In the genomic region with DNA sequence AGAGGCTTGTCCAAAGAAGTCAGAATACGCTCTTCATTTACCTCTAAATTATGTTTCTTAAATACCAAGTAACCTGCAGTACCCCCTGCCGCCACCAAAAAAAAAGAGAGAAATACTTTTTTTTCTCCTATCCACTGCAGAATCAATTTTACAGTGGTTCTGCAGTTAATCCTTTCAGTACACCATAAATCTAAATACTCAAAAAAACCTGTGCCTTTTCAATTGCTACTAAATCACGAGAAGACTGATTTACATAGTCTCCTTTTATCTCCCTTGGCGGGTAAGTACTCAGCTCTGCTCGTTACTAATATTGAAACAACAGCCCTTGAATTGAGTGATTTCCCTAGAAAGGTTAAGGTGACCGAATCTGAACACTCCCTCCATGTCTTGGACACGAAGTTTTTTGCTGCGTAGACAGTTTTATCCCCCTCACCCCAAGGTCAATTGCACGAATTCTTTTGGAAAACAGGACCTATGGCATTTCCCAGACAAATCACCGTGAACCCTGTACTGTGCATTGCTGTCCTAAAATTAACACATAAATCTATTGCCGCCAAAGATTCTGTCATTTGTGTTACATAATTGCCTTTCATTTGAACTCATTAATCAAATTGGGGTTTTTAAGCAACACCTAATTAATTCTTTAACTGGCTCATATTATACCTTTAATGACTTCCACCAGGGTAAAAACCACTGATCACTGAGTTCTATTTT, we compare ENCODE assay signal across 8 cellular contexts. TPM values are rescaled to one million over a fixed set of nuclear protein-coding genes. Genes with fewer than 3 reads are reported as not detected.
A peak's percentile ranks its signal among the peaks of the same experiment; 100 is the strongest.
DNase-seq lines count a peak whose midpoint lies in the region; ATAC-seq and TF ChIP-seq lines count a peak whose summit lies in the region.

No MANE protein-coding gene starts in this region.

- H3K4me3 ChIP-seq in colonic mucosa, result peak overlapping the region; percentile 69

- DNase-seq in activated CD4-positive, alpha-beta T cell treated with anti-CD3 and anti-CD28 coated beads for 36 hours, result peak; percentile 43
- DNase-seq in activated CD4-positive, alpha-beta T cell treated with anti-CD3 and anti-CD28 coated beads for 1 hour, result no peak
- DNase-seq in OCI-M1 (lab: John Stamatoyannopoulos, UW), result peak; percentile 67
- DNase-seq in colonic mucosa, result no peak
- peak in 6 of 10 donors; percentile 24 to 71 (median 63) for DNase-seq in naive thymus-derived CD8-positive, alpha-beta T cell
- DNase-seq in cerebellum (ENCODE audit: low spot score), result no peak
- DNase-seq in DMS79 treated with DMSO at 0.1 percent for 48 hours (lab: John Stamatoyannopoulos, UW), result no peak

- H3K27ac ChIP-seq in colonic mucosa, result peak overlapping the region; percentile 94

- H3K4me3 Mint-ChIP-seq in activated CD4-positive, alpha-beta T cell treated with anti-CD3 and anti-CD28 coated beads for 36 hours, result peak overlapping the region; percentile 82
- H3K4me3 Mint-ChIP-seq in naive thymus-derived CD8-positive, alpha-beta T cell, result peak overlapping the region; percentile 91 to 99 (median 98)

- peak; percentile 42 for ATAC-seq in activated CD4-positive, alpha-beta T cell treated with anti-CD3 and anti-CD28 coated beads for 36 hours
- peak; percentile 28 for ATAC-seq in HG02588 (IDR thresholded peaks at IDR 0.05; ENCODE audit: unreplicated experiment)
- peak in 1 of 2 donors; percentile 1 for ATAC-seq in naive thymus-derived CD8-positive, alpha-beta T cell

- peaks cover 1% of the 10 kb centered on the region for H3K27me3 Mint-ChIP-seq in activated CD4-positive, alpha-beta T cell treated with anti-CD3 and anti-CD28 coated beads for 36 hours
- H3K27me3 Mint-ChIP-seq in naive thymus-derived CD8-positive, alpha-beta T cell, result no peaks in the 10 kb centered on the region

- H3K36me3 ChIP-seq in colonic mucosa, result no peaks in the 10 kb centered on the region

- no peaks in the 10 kb centered on the region for H3K9me3 ChIP-seq in colonic mucosa

- peak overlapping the region; percentile 90 for H3K27ac Mint-ChIP-seq in activated CD4-positive, alpha-beta T cell treated with anti-CD3 and anti-CD28 coated beads for 36 hours
- peak overlapping the region; percentile 95 to 100 (median 99) for H3K27ac Mint-ChIP-seq in naive thymus-derived CD8-positive, alpha-beta T cell

- H3K4me1 Mint-ChIP-seq in activated CD4-positive, alpha-beta T cell treated with anti-CD3 and anti-CD28 coated beads for 36 hours, result peaks cover 39% of the 10 kb centered on the region
- H3K4me1 Mint-ChIP-seq in naive thymus-derived CD8-positive, alpha-beta T cell, result peaks cover 27 to 50% (median 47%) of the 10 kb centered on the region in 4 donors

- intact Hi-C loops in activated CD4-positive, alpha-beta T cell treated with anti-CD3 and anti-CD28 coated beads for 36 hours (cut with DNase I, micrococcal nuclease), result loop anchor here (1.0 to 5.0 kb wide), 8 partner anchors 11 to 790 kb away; a partner anchor contains a TSS
- intact Hi-C loops in colonic mucosa (cut with DNase I), result loop anchor here (10.0 kb wide), 1 partner anchor 73 kb away; no protein-coding TSS in a partner anchor

- peak; percentile 53 for TF ChIP-seq CTCF in colonic mucosa (IDR thresholded peaks at IDR 0.05)

- POLR2A ChIA-PET in activated CD4-positive, alpha-beta T cell treated with anti-CD3 and anti-CD28 coated beads for 36 hours (lab: Charles Lee), result interaction anchor here (0.5 to 1.5 kb wide), 6 partner anchors 12 to 448 kb away, joined by 3 to 6 read pairs (median 4); a partner anchor contains a TSS
- POLR2A ChIA-PET in naive thymus-derived CD8-positive, alpha-beta T cell (lab: Charles Lee), result interaction anchor here (1.0 to 8.3 kb wide), 5 partner anchors 14 to 410 kb away, joined by 5 to 168 read pairs (median 38); a partner anchor contains a TSS

- CTCF ChIA-PET in activated CD4-positive, alpha-beta T cell treated with anti-CD3 and anti-CD28 coated beads for 36 hours (lab: Charles Lee), result interaction anchor here (0.6 to 2.0 kb wide), 6 partner anchors 9 to 415 kb away, joined by 3 to 10 read pairs (median 4); no protein-coding TSS in a partner anchor

- H3K36me3 Mint-ChIP-seq in activated CD4-positive, alpha-beta T cell treated with anti-CD3 and anti-CD28 coated beads for 36 hours (ENCODE audit: low read depth), result peaks cover 22% of the 10 kb centered on the region
- peaks cover 5 to 22% (median 13%) of the 10 kb centered on the region in 3 donors for H3K36me3 Mint-ChIP-seq in naive thymus-derived CD8-positive, alpha-beta T cell

- no peaks in the 10 kb centered on the region for H3K4me1 ChIP-seq in colonic mucosa

- no peaks in the 10 kb centered on the region for H3K9me3 Mint-ChIP-seq in activated CD4-positive, alpha-beta T cell treated with anti-CD3 and anti-CD28 coated beads for 36 hours (ENCODE audit: low read depth)
- no peaks in the 10 kb centered on the region for H3K9me3 Mint-ChIP-seq in naive thymus-derived CD8-positive, alpha-beta T cell

- H3K9ac ChIP-seq in colonic mucosa (ENCODE audit: low read depth in 2 of 2, low read length in 2 of 2), result peak overlapping the region; percentile 60 to 91

- H3K27me3 ChIP-seq in colonic mucosa, result peaks cover 10% of the 10 kb centered on the region

RNA-seq across cellular contexts. Expression of a gene that starts 0.5 kb away (rescaled TPM):
- 100 to 1,000 TPM; 334 to 396 TPM for total RNA-seq in activated CD4-positive, alpha-beta T cell treated with anti-CD3 and anti-CD28 coated beads for 36 hours
- 100 to 1,000 TPM; 121 to 326 TPM for total RNA-seq in colonic mucosa
- total RNA-seq in naive thymus-derived CD8-positive, alpha-beta T cell, result 100 to 1,000 TPM; 593 to 621 TPM
- 100 to 1,000 TPM; 295 to 479 (median 434) TPM for polyA plus RNA-seq in naive thymus-derived CD8-positive, alpha-beta T cell
- 562 TPM for total RNA-seq in cerebellum

RNA-seq across cellular contexts. Expression of a gene that starts 26.1 kb away (rescaled TPM):
- total RNA-seq in activated CD4-positive, alpha-beta T cell treated with anti-CD3 and anti-CD28 coated beads for 36 hours, result 10 to 100 TPM in 1 of 2 experiments, 1 to 10 TPM in 1; 6.6 to 11.6 TPM
- total RNA-seq in colonic mucosa, result 1 to 10 TPM; 3.4 to 3.5 TPM
- total RNA-seq in naive thymus-derived CD8-positive, alpha-beta T cell, result 10 to 100 TPM; 17.9 to 22.6 TPM
- polyA plus RNA-seq in naive thymus-derived CD8-positive, alpha-beta T cell, result 10 to 100 TPM in 2 of 3 donors, 1 to 10 TPM in 1; 6.9 to 10.7 (median 10.6) TPM
- total RNA-seq in cerebellum, result 36.7 TPM

Comparison
In these comparisons a context has a peak if more than half of its experiments do, and no peak if none do; other contexts are left out.
1. DNase-seq: peak in activated CD4-positive, alpha-beta T cell treated with anti-CD3 and anti-CD28 coated beads for 36 hours (single experiment), OCI-M1 (single experiment) and naive thymus-derived CD8-positive, alpha-beta T cell (6 of 10); none in activated CD4-positive, alpha-beta T cell treated with anti-CD3 and anti-CD28 coated beads for 1 hour (single experiment), colonic mucosa (single experiment), cerebellum (single experiment) and DMS79 treated with DMSO at 0.1 percent for 48 hours (single experiment).